ENCODE assay signal across 26 cellular contexts in the genomic region with DNA sequence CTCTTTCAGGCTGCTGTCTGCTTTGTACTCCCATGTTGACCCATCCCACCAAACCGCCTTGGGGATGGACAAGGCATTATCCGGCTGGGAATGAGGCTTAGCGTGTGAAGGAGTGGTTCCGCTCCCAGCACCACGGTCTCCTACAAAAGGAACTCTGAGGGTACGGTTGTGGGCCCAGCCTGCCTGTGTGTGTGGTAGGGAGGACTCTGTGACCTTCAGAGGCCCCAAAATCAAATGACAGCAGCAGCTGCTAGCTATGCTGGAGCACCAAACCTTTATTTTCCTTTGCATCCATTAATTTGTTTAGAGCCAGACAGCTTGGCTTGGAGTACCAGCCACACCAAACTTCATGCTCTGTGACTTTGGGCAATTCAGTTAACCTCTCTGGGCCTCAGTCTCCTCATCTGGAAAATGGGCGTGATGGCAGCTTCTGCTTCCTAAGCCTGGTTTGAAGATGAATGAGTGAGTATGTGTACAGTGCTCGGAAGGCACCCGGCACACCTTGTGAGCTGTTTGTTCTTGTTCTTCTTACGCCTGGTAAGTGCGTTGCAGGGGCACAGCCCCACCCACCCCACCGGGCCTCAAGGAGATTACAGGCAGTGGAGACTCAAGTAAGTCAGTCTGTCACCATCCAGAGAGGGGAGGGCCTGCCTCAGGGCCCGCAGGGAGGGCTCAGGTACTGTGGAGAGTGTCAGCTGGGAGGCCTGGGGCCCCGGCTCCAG. TPM values are rescaled to one million over a fixed set of nuclear protein-coding genes. Genes with fewer than 3 reads are reported as not detected.
DNase-seq lines count a peak whose midpoint lies in the region; ATAC-seq and TF ChIP-seq lines count a peak whose summit lies in the region.
"Had no signal": no experiment of that assay in that cellular context is flagged by ENCODE, and none has a peak within 500 bp of the region (broad histone marks: within the 10 kb centered on the region; RNA-seq: fewer than 3 reads in every experiment).

No MANE protein-coding gene starts in this region.

- TF ChIP-seq EP300 in ovary (IDR thresholded peaks at IDR 0.05) = no peak

- no peaks in the 10 kb centered on the region for H3K27me3 ChIP-seq in right atrium auricular region
- H3K27me3 ChIP-seq in ovary = no peaks in the 10 kb centered on the region
- no peaks in the 10 kb centered on the region for H3K27me3 ChIP-seq in vagina
- H3K27me3 ChIP-seq: hepatocyte, MG63, neutrophil had no signal

- no peak overlapping the region for H3K4me3 Mint-ChIP-seq in activated CD8-positive, alpha-beta T cell treated with anti-CD3 and anti-CD28 coated beads for 36 hours
- H3K4me3 Mint-ChIP-seq: activated CD4-positive, alpha-beta memory T cell treated with anti-CD3 and anti-CD28 coated beads for 36 hours; activated naive CD8-positive, alpha-beta T cell treated with anti-CD3 and anti-CD28 coated beads for 36 hours; CD4-positive, alpha-beta T cell; central memory CD8-positive, alpha-beta T cell had no signal

- TF ChIP-seq CTCF in right atrium auricular region (IDR thresholded peaks at IDR 0.05) (no peak), ovary (IDR thresholded peaks at IDR 0.05) (no peak), vagina (IDR thresholded peaks at IDR 0.05) (no peak)
- no peak for TF ChIP-seq CTCF in activated CD8-positive, alpha-beta T cell treated with anti-CD3 and anti-CD28 coated beads for 36 hours (IDR thresholded peaks at IDR 0.05)

- H3K36me3 Mint-ChIP-seq in activated CD8-positive, alpha-beta T cell treated with anti-CD3 and anti-CD28 coated beads for 36 hours (ENCODE audit: low read depth) = no peaks in the 10 kb centered on the region
- H3K36me3 Mint-ChIP-seq: activated CD4-positive, alpha-beta memory T cell treated with anti-CD3 and anti-CD28 coated beads for 36 hours; activated naive CD8-positive, alpha-beta T cell treated with anti-CD3 and anti-CD28 coated beads for 36 hours had no signal

- intact Hi-C loops in Right ventricle myocardium inferior (cut with DNase I) (loop anchor here (2.0 kb wide), 1 partner anchor 15 kb away; no protein-coding TSS in a partner anchor), left cardiac atrium (cut with DNase I) (no loop called here), ovary (cut with DNase I) (no loop called here), vagina (cut with DNase I) (loop anchor here (5.0 kb wide), 1 partner anchor 1820 kb away; no protein-coding TSS in a partner anchor)
- intact Hi-C loops in activated CD8-positive, alpha-beta T cell treated with anti-CD3 and anti-CD28 coated beads for 36 hours (cut with micrococcal nuclease) = no loop called here

- no peaks in the 10 kb centered on the region for H3K9me3 ChIP-seq in right atrium auricular region
- no peaks in the 10 kb centered on the region for H3K9me3 ChIP-seq in ovary
- H3K9me3 ChIP-seq in vagina = no peaks in the 10 kb centered on the region
- H3K9me3 ChIP-seq: MG63, neutrophil, thoracic aorta had no signal

- H3K27ac Mint-ChIP-seq in activated CD8-positive, alpha-beta T cell treated with anti-CD3 and anti-CD28 coated beads for 36 hours = no peak overlapping the region
- H3K27ac Mint-ChIP-seq: activated CD4-positive, alpha-beta memory T cell treated with anti-CD3 and anti-CD28 coated beads for 36 hours; activated naive CD8-positive, alpha-beta T cell treated with anti-CD3 and anti-CD28 coated beads for 36 hours; CD4-positive, alpha-beta T cell had no signal

- H3K4me3 ChIP-seq in right atrium auricular region = no peak overlapping the region
- no peak overlapping the region for H3K4me3 ChIP-seq in ovary
- H3K4me3 ChIP-seq in vagina = no peak overlapping the region
- H3K4me3 ChIP-seq: hepatocyte, lung, MG63, thoracic aorta had no signal

- peaks cover 2% of the 10 kb centered on the region for H3K27me3 Mint-ChIP-seq in activated CD8-positive, alpha-beta T cell treated with anti-CD3 and anti-CD28 coated beads for 36 hours
- H3K27me3 Mint-ChIP-seq: activated CD4-positive, alpha-beta memory T cell treated with anti-CD3 and anti-CD28 coated beads for 36 hours; CD4-positive, alpha-beta T cell had no signal

- no peaks in the 10 kb centered on the region for H3K4me1 Mint-ChIP-seq in activated CD8-positive, alpha-beta T cell treated with anti-CD3 and anti-CD28 coated beads for 36 hours (ENCODE audit: low read depth)
- H3K4me1 Mint-ChIP-seq: activated naive CD8-positive, alpha-beta T cell treated with anti-CD3 and anti-CD28 coated beads for 36 hours; central memory CD8-positive, alpha-beta T cell had no signal

- ATAC-seq in Right ventricle myocardium inferior = no peak
- ATAC-seq in left cardiac atrium = no peak
- no peak for ATAC-seq in GM21528 (IDR thresholded peaks at IDR 0.05; ENCODE audit: low FRiP score, unreplicated experiment)
- ATAC-seq in HG02623 (IDR thresholded peaks at IDR 0.05; ENCODE audit: unreplicated experiment) = no peak
- no peak for ATAC-seq in activated CD8-positive, alpha-beta T cell treated with anti-CD3 and anti-CD28 coated beads for 36 hours

- DNase-seq in Right ventricle myocardium inferior (ENCODE audit: missing footprints) (peak; percentile 8), left cardiac atrium (no peak), right atrium auricular region (ENCODE audit: low spot score) (no peak), ovary (no peak), vagina (ENCODE audit: extremely low spot score in 2 of 2) (no peak)
- DNase-seq in activated CD8-positive, alpha-beta T cell treated with anti-CD3 and anti-CD28 coated beads for 36 hours = no peak
- DNase-seq: activated CD4-positive, alpha-beta memory T cell treated with anti-CD3 and anti-CD28 coated beads for 36 hours; activated naive CD8-positive, alpha-beta T cell treated with anti-CD3 and anti-CD28 coated beads for 36 hours; CD4-positive, alpha-beta T cell; MG63; NCI-H446 treated with DMSO at 0.1 percent for 48 hours; SIG-M5; stimulated activated CD4-positive, alpha-beta T cell treated with anti-CD3 and anti-CD28 coated beads, Interleukin-4, amount 100 ng/mL, for 24 hours; stimulated activated naive CD4-positive, alpha-beta T cell had no signal

- WGBS in ovary, 3 donors = 87 to 90% (median 89%) methylated on average over 12 to 14 of the region's 14 CpGs

- H3K4me1 ChIP-seq in right atrium auricular region = peaks cover 0 to 87% of the 10 kb centered on the region in 2 donors
- peaks cover 2% of the 10 kb centered on the region for H3K4me1 ChIP-seq in ovary (ENCODE audit: insufficient read depth)
- no peaks in the 10 kb centered on the region for H3K4me1 ChIP-seq in vagina

- H3K36me3 ChIP-seq in right atrium auricular region = no peaks in the 10 kb centered on the region
- H3K36me3 ChIP-seq in ovary = no peaks in the 10 kb centered on the region
- H3K36me3 ChIP-seq in vagina = no peaks in the 10 kb centered on the region
- H3K36me3 ChIP-seq: MG63, neutrophil, thoracic aorta had no signal

- H3K9me3 Mint-ChIP-seq in activated CD8-positive, alpha-beta T cell treated with anti-CD3 and anti-CD28 coated beads for 36 hours = no peaks in the 10 kb centered on the region
- H3K9me3 Mint-ChIP-seq: activated CD4-positive, alpha-beta memory T cell treated with anti-CD3 and anti-CD28 coated beads for 36 hours; activated naive CD8-positive, alpha-beta T cell treated with anti-CD3 and anti-CD28 coated beads for 36 hours; CD4-positive, alpha-beta T cell; central memory CD8-positive, alpha-beta T cell had no signal

- CTCF ChIA-PET in activated CD8-positive, alpha-beta T cell treated with anti-CD3 and anti-CD28 coated beads for 36 hours (lab: Charles Lee) = no interaction called here

- TF ChIP-seq POLR2A in ovary (IDR thresholded peaks at IDR 0.05) = no peak
- no peak for TF ChIP-seq POLR2A in vagina (IDR thresholded peaks at IDR 0.05)

- peak overlapping the region; percentile 82 to 86 for H3K27ac ChIP-seq in right atrium auricular region
- peak overlapping the region; percentile 28 to 75 for H3K27ac ChIP-seq in ovary
- H3K27ac ChIP-seq in vagina = peak overlapping the region; percentile 21
- H3K27ac ChIP-seq: 22Rv1, hepatocyte, neutrophil, thoracic aorta had no signal

- POLR2A ChIA-PET in activated CD8-positive, alpha-beta T cell treated with anti-CD3 and anti-CD28 coated beads for 36 hours (lab: Charles Lee) = no interaction called here

RNA-seq across cellular contexts. Expression of a gene that starts 25.3 kb away (rescaled TPM):
- 17,829 TPM for total RNA-seq in Right ventricle myocardium inferior
- total RNA-seq in left cardiac atrium = 1,000 to 10,000 TPM; 7,141 to 7,312 TPM
- 1,000 to 10,000 TPM; 6,650 to 9,762 TPM for total RNA-seq in right atrium auricular region
- total RNA-seq in ovary = 1 to 10 TPM in 4 of 7 donors, not detected in 3; 1.3 to 3.0 (median 1.7) TPM
- 1 to 10 TPM; 1.7 to 2.6 TPM for polyA plus RNA-seq in ovary
- not detected for total RNA-seq in vagina
- not detected for total RNA-seq in activated CD8-positive, alpha-beta T cell treated with anti-CD3 and anti-CD28 coated beads for 36 hours
- total RNA-seq: activated CD4-positive, alpha-beta memory T cell treated with anti-CD3 and anti-CD28 coated beads for 36 hours; activated naive CD8-positive, alpha-beta T cell treated with anti-CD3 and anti-CD28 coated beads for 36 hours; astrocyte; CD4-positive, alpha-beta T cell; dermis microvascular lymphatic vessel endothelial cell; endothelial cell of umbilical vein; hepatocyte; renal cortical epithelial cell; thoracic aorta had no signal
- polyA plus RNA-seq: endothelial cell of umbilical vein had no signal

RNA-seq across cellular contexts. Expression of a gene that starts 51.2 kb away (rescaled TPM):
- total RNA-seq in Right ventricle myocardium inferior (9.5 TPM), left cardiac atrium (1 to 10 TPM; 2.7 to 4.0 TPM), right atrium auricular region (1 to 10 TPM in 1 of 2 donors, under 1 TPM in 1; 0.94 to 3.1 TPM), ovary (1 to 10 TPM in 5 of 7 donors, under 1 TPM in 2; 0.24 to 4.4 (median 2.8) TPM), vagina (2.0 TPM)
- polyA plus RNA-seq in ovary = 1 to 10 TPM in 1 of 2 donors, under 1 TPM in 1; 0.75 to 1.3 TPM
- total RNA-seq in activated CD8-positive, alpha-beta T cell treated with anti-CD3 and anti-CD28 coated beads for 36 hours = not detected
- total RNA-seq: dermis microvascular lymphatic vessel endothelial cell, endothelial cell of umbilical vein had no signal
- polyA plus RNA-seq: endothelial cell of umbilical vein had no signal

RNA-seq across cellular contexts. Expression of a gene that starts 56.4 kb away (rescaled TPM):
- total RNA-seq in Right ventricle myocardium inferior (6.6 TPM), left cardiac atrium (10 to 100 TPM; 20.6 to 23.0 TPM), right atrium auricular region (1 to 10 TPM; 7.5 to 8.5 TPM), ovary (10 to 100 TPM; 11.1 to 34.1 (median 21.4) TPM), vagina (11.5 TPM)
- polyA plus RNA-seq in ovary = 10 to 100 TPM; 12.6 to 18.6 TPM
- 10 to 100 TPM; 37.1 to 38.0 TPM for total RNA-seq in activated CD8-positive, alpha-beta T cell treated with anti-CD3 and anti-CD28 coated beads for 36 hours

Comparison
In these comparisons a context has a peak if more than half of its experiments do, and no peak if none do; other contexts are left out.
1. intact Hi-C loops: an anchor here in Right ventricle myocardium inferior (2.0 kb wide) and vagina (5.0 kb wide); none called in left cardiac atrium, ovary and activated CD8-positive, alpha-beta T cell treated with anti-CD3 and anti-CD28 coated beads for 36 hours.
2. H3K27ac ChIP-seq: peak in every context shown above with its lines; median percentile 84 in right atrium auricular region; 52 in ovary; 21 in vagina.
3. RNA of a gene that starts 25.3 kb away (total RNA-seq): 17,829 TPM in Right ventricle myocardium inferior (single experiment), 6,650 to 9,762 TPM in right atrium auricular region and 7,141 to 7,312 TPM in left cardiac atrium; 1.3 to 3.0 TPM in ovary, not detected in activated CD8-positive, alpha-beta T cell treated with anti-CD3 and anti-CD28 coated beads for 36 hours and not detected in vagina (single experiment); every median in the first group is over 1,000 times any median in the second.